Comparison of ENCODE assay signal across 7 cellular contexts in the genomic region with DNA sequence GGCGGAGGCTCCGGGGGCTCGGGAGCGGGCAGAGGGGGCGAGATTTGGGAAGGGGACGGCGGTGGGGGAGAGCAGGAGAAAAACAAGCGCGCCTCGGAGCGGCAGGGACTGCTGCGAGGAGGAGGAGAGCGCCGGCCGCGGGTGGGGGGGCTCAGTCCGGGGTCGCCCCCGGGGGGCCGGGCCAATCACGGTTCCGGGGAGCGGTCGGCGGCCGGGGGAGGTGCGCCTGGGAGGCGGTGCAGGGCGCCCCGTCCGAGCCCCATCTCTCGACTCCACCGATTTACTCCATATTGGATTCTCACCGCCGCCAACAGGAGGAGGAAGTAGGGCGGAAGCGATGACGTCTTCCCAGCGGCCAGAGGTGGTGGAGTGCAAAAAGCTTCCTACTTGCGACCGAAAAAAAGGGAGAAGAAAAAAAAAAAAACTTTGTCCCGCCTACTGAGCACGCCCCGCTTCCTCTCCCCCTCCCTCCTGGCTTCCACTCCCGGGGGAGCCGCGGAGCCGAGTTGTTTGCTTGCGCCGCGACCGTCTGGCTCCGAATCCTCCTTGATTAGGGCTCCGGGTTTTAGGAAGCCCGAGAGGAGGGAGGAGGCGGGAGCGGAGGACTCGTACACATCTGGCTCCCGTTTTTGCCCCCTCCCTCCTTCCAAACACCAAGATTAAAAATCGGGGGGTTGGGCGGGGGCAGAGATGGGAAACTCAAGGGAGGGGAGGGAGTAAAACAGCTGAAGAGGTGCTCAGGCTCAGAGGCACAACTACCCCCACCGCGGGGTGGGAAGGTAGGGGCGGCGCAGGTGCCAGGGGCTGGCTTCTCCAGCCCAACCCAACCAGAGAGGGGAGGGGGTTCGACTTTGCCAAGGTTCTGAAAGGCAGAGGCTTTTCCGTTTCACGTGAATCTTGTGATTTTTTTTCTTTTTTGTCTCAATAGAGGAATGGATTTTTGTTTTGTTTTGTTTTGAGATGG. TPM values are rescaled to one million over a fixed set of nuclear protein-coding genes. Genes with fewer than 3 reads are reported as not detected.
DNase-seq lines count a peak whose midpoint lies in the region; ATAC-seq, FAIRE-seq and TF ChIP-seq lines count a peak whose summit lies in the region.

A gene with protein sequence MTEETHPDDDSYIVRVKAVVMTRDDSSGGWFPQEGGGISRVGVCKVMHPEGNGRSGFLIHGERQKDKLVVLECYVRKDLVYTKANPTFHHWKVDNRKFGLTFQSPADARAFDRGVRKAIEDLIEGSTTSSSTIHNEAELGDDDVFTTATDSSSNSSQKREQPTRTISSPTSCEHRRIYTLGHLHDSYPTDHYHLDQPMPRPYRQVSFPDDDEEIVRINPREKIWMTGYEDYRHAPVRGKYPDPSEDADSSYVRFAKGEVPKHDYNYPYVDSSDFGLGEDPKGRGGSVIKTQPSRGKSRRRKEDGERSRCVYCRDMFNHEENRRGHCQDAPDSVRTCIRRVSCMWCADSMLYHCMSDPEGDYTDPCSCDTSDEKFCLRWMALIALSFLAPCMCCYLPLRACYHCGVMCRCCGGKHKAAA (minus strand): TSS at position 373 of the 964 bp plus-strand sequence. CDS start 612 bp downstream, outside the sequence.

- peak within 1 kb of the TSS; percentile 91 for H3K4me3 Mint-ChIP-seq in chondrocyte (ENCODE audit: unreplicated experiment)

- peak within 1 kb of the TSS; percentile 74 to 82 for H3K9ac ChIP-seq in kidney (ENCODE audit: low read length in 2 of 2)

- DNase-seq in NCI-H345 (lab: John Stamatoyannopoulos, UW), result peak; percentile 90
- peak; percentile 44 for DNase-seq in activated CD4-positive, CD25-positive, alpha-beta regulatory T cell treated with anti-CD3 and anti-CD28 coated beads, Interleukin-2, amount 50 U/mL, for 16 hours (ENCODE audit: low read depth, low spot score)
- peak; percentile 97 for DNase-seq in chondrocyte (ENCODE audit: low spot score)
- DNase-seq in kidney, result peak; percentile 98
- peak; percentile 57 for DNase-seq in stimulated activated CD4-positive, alpha-beta T cell treated with anti-CD3 and anti-CD28 coated beads, Interleukin-12 subunit alpha, Interleukin-12 subunit beta, amount 100 ng/mL, for 4 hours

- H3K4me3 ChIP-seq in kidney (ENCODE audit: low read length in 2 of 2), result peak within 1 kb of the TSS; percentile 82 to 84

- H3K27ac ChIP-seq in kidney (ENCODE audit: low read depth in 2 of 2, low read length in 2 of 2), result peak within 1 kb of the TSS; percentile 94 to 96

- ATAC-seq in GM18511 (IDR thresholded peaks at IDR 0.05; ENCODE audit: unreplicated experiment) (peak; percentile 38), HG03175 (IDR thresholded peaks at IDR 0.05; ENCODE audit: unreplicated experiment) (peak; percentile 30)

- FAIRE-seq in kidney (lab: Jason Lieb, UNC), result no peak

- H3K27me3 Mint-ChIP-seq in chondrocyte (ENCODE audit: low read depth), result no peaks in the 10 kb centered on the region

- peaks cover 6 to 8% of the 10 kb centered on the region in 2 donors for H3K4me1 ChIP-seq in kidney (ENCODE audit: control insufficient read depth in 1 of 2, insufficient read depth in 1 of 2, low read depth in 1 of 2, low read length in 2 of 2)

- no peaks in the 10 kb centered on the region for H3K9me3 ChIP-seq in kidney (ENCODE audit: control insufficient read depth in 1 of 2, low read length in 2 of 2)

- H3K9me3 Mint-ChIP-seq in chondrocyte (ENCODE audit: low read depth), result no peaks in the 10 kb centered on the region

- peak; percentile 54 for TF ChIP-seq CTCF in chondrocyte (IDR thresholded peaks at IDR 0.05)
- TF ChIP-seq CTCF in kidney (IDR thresholded peaks at IDR 0.05; ENCODE audit: borderline replicate concordance, extremely low read depth, insufficient read depth), result no peak

- intact Hi-C loops in kidney (cut with DNase I), result loop anchor here (10.0 kb wide), 1 partner anchor 168 kb away; no protein-coding TSS in a partner anchor

- no peaks in the 10 kb centered on the region for H3K36me3 ChIP-seq in kidney (ENCODE audit: control insufficient read depth in 1 of 2, insufficient read depth in 2 of 2, low read length in 2 of 2)

- peaks cover 2% of the 10 kb centered on the region for H3K36me3 Mint-ChIP-seq in chondrocyte (ENCODE audit: low read depth)

- peak within 1 kb of the TSS; percentile 93 for H3K27ac Mint-ChIP-seq in chondrocyte (ENCODE audit: unreplicated experiment)

- peaks cover 26% of the 10 kb centered on the region for H3K4me1 Mint-ChIP-seq in chondrocyte (ENCODE audit: low read depth)

RNA-seq across cellular contexts. Expression of the gene that starts here (rescaled TPM):
- total RNA-seq in chondrocyte, result 21.5 to 26.1 TPM (median 23.1 TPM) in 3 replicates
- 42.3 TPM for total RNA-seq in kidney
- 8.9 TPM for polyA plus RNA-seq in kidney (ENCODE audit: insufficient read depth, low read depth, low replicate concordance)

Comparison
In these comparisons a context has a peak if more than half of its experiments do, and no peak if none do; other contexts are left out.
1. Peak in every context shown above with its lines: DNase-seq, ATAC-seq, H3K4me3 ChIP-seq and H3K27ac ChIP-seq.
2. DNase-seq: peak in every context shown above with its lines; median percentile 98 in kidney; 97 in chondrocyte; 90 in NCI-H345; 57 in stimulated activated CD4-positive, alpha-beta T cell treated with anti-CD3 and anti-CD28 coated beads, Interleukin-12 subunit alpha, Interleukin-12 subunit beta, amount 100 ng/mL, for 4 hours; 44 in activated CD4-positive, CD25-positive, alpha-beta regulatory T cell treated with anti-CD3 and anti-CD28 coated beads, Interleukin-2, amount 50 U/mL, for 16 hours.